20 cellular contexts compared by ENCODE assay signal in genomic region chr15:28996289-28996688, GRCh38.
DNase-seq lines count a peak whose midpoint lies in the region; ATAC-seq, FAIRE-seq and TF ChIP-seq lines count a peak whose summit lies in the region.
"Had no signal": no experiment of that assay in that cellular context is flagged by ENCODE, and none has a peak within 500 bp of the region (broad histone marks: within the 10 kb centered on the region; RNA-seq: fewer than 3 reads in every experiment).

No MANE protein-coding gene starts in this region.

- CTCF ChIA-PET in CD8-positive, alpha-beta memory T cell (lab: Charles Lee): no interaction called here

- FAIRE-seq in HTR-8/SVneo (lab: Jason Lieb, UNC): no peak
- FAIRE-seq: A549, HepG2, K562 had no signal

- H3K4me3 Mint-ChIP-seq in CD8-positive, alpha-beta memory T cell: peak overlapping the region in 1 of 7 donors; percentile 36
- peak overlapping the region in 1 of 5 experiments; percentile 58 for H3K4me3 Mint-ChIP-seq in brain
- H3K4me3 Mint-ChIP-seq: B cell had no signal

- peaks cover 13% of the 10 kb centered on the region for H3K36me3 ChIP-seq in CD8-positive, alpha-beta memory T cell (ENCODE audit: insufficient read depth, low read length)
- H3K36me3 ChIP-seq: MG63 had no signal

- POLR2A ChIA-PET in CD8-positive, alpha-beta memory T cell (lab: Charles Lee): no interaction called here

- H3K27me3 Mint-ChIP-seq in CD8-positive, alpha-beta memory T cell: no peaks in the 10 kb centered on the region
- peaks cover 2% of the 10 kb centered on the region for H3K27me3 Mint-ChIP-seq in brain
- H3K27me3 Mint-ChIP-seq: B cell had no signal

- H3K4me1 ChIP-seq in CD8-positive, alpha-beta memory T cell (ENCODE audit: insufficient read depth, low read length): peaks cover 19% of the 10 kb centered on the region
- H3K4me1 ChIP-seq: A549 had no signal

- H3K4me1 Mint-ChIP-seq in CD8-positive, alpha-beta memory T cell: peaks cover 30 to 57% (median 38%) of the 10 kb centered on the region in 3 donors
- H3K4me1 Mint-ChIP-seq in brain: peaks cover 73% of the 10 kb centered on the region
- H3K4me1 Mint-ChIP-seq: B cell had no signal

- H3K9me3 Mint-ChIP-seq in CD8-positive, alpha-beta memory T cell: no peaks in the 10 kb centered on the region
- H3K9me3 Mint-ChIP-seq in brain: peaks cover 0 to 4% (median 0%) of the 10 kb centered on the region in 5 experiments

- peaks cover 0 to 47% (median 5%) of the 10 kb centered on the region in 3 donors for H3K36me3 Mint-ChIP-seq in CD8-positive, alpha-beta memory T cell
- H3K36me3 Mint-ChIP-seq in brain: peaks cover 44% of the 10 kb centered on the region

- no peak overlapping the region for H3K27ac ChIP-seq in CD8-positive, alpha-beta memory T cell (ENCODE audit: low read depth, low read length)
- peak overlapping the region; percentile 96 for H3K27ac ChIP-seq in layer of hippocampus (ENCODE audit: low read depth, low read length)
- peak overlapping the region; percentile 98 for H3K27ac ChIP-seq in substantia nigra (ENCODE audit: low read depth, low read length, poor library complexity, severe bottlenecking)
- H3K27ac ChIP-seq: A549 had no signal

- H3K9me3 ChIP-seq in CD8-positive, alpha-beta memory T cell (ENCODE audit: low read length): no peaks in the 10 kb centered on the region
- H3K9me3 ChIP-seq: A549, MG63 had no signal

- ATAC-seq in GM21515 (IDR thresholded peaks at IDR 0.05; ENCODE audit: unreplicated experiment): no peak
- ATAC-seq: A549, HepG2, K562 had no signal

- no peaks in the 10 kb centered on the region for H3K27me3 ChIP-seq in CD8-positive, alpha-beta memory T cell (ENCODE audit: insufficient read depth, low read length, poor library complexity, severe bottlenecking)
- no peaks in the 10 kb centered on the region for H3K27me3 ChIP-seq in layer of hippocampus (ENCODE audit: control insufficient read depth, insufficient read depth, low read length)
- H3K27me3 ChIP-seq: MG63 had no signal

- peak overlapping the region in 5 of 8 donors; percentile 23 to 75 (median 67) for H3K27ac Mint-ChIP-seq in CD8-positive, alpha-beta memory T cell
- peak overlapping the region; percentile 46 to 98 (median 97) for H3K27ac Mint-ChIP-seq in brain
- H3K27ac Mint-ChIP-seq: B cell had no signal

- DNase-seq in CD8-positive, alpha-beta memory T cell: no peak
- DNase-seq in substantia nigra (lab: John Stamatoyannopoulos, UW): peak in 1 of 49 donors; percentile 36
- DNase-seq in cerebellar cortex (ENCODE audit: low spot score): no peak
- no peak for DNase-seq in HTR-8/SVneo (ENCODE audit: insufficient read length, low spot score)
- DNase-seq: COR-L47, DMS79 treated with DMSO at 0.1 percent for 48 hours, H7, MG63, NCI-H1417, NCI-H1694 treated with DMSO at 0.1 percent for 48 hours, NCI-H2081 treated with DMSO at 0.1 percent for 48 hours, NCI-H446 treated with DMSO at 0.1 percent for 48 hours, Right ventricle myocardium superior had no signal

- no peak overlapping the region for H3K4me3 ChIP-seq in CD8-positive, alpha-beta memory T cell (ENCODE audit: low read length)
- H3K4me3 ChIP-seq: A549, K562, MG63 had no signal

- no peak for TF ChIP-seq CTCF in brain (conservative IDR thresholded peaks at IDR 0.05)
